2 cellular contexts compared by ENCODE assay signal in the genomic region with DNA sequence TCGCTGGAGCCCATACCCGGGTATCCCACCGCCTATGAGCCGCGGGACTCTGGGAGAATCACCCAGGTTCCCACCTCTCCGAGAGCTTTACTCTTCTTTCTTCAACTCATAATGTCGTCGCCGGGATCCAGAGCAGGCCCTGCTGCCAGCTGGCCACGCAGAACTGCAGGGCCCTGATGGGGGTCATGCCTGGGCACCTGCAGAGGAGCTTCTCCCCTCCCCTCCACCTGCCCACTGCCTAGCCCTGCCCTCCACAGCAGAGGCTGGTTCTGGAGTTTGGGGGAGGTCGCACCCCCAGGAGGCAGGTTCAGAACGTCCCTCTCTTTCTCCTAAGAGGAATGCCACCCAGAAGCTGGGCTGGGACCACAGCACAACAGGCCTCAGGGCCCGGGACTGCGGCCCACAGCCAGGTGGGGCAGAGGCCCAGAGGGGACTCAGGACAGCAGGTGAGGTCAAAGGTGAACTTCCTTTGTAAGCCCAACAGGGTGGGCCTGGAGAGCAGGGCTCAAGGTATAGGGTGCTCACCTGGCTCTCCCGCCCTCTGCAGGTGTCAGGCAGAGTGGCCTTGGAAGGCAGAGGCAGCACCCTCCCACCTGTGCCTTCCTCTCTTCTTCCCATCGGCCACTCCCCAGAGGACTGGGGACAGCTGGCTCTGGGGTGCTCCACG.
TF ChIP-seq lines count a peak whose summit lies in the region.

No MANE protein-coding gene starts in this region.

TF ChIP-seq in IMR-90, 13 proteins besides CTCF, POLR2A, EP300 and RAD21:
- TF ChIP-seq, protein P1, sequence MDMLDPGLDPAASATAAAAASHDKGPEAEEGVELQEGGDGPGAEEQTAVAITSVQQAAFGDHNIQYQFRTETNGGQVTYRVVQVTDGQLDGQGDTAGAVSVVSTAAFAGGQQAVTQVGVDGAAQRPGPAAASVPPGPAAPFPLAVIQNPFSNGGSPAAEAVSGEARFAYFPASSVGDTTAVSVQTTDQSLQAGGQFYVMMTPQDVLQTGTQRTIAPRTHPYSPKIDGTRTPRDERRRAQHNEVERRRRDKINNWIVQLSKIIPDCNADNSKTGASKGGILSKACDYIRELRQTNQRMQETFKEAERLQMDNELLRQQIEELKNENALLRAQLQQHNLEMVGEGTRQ (IDR thresholded peaks at IDR 0.05; ENCODE audit: low read depth, low read length), result no peak
- TF ChIP-seq MAFK (IDR thresholded peaks at IDR 0.05; ENCODE audit: low read depth, low read length), result no peak

TF ChIP-seq in K562, 482 proteins besides CTCF, POLR2A, EP300 and RAD21:
- TF ChIP-seq, protein P2, sequence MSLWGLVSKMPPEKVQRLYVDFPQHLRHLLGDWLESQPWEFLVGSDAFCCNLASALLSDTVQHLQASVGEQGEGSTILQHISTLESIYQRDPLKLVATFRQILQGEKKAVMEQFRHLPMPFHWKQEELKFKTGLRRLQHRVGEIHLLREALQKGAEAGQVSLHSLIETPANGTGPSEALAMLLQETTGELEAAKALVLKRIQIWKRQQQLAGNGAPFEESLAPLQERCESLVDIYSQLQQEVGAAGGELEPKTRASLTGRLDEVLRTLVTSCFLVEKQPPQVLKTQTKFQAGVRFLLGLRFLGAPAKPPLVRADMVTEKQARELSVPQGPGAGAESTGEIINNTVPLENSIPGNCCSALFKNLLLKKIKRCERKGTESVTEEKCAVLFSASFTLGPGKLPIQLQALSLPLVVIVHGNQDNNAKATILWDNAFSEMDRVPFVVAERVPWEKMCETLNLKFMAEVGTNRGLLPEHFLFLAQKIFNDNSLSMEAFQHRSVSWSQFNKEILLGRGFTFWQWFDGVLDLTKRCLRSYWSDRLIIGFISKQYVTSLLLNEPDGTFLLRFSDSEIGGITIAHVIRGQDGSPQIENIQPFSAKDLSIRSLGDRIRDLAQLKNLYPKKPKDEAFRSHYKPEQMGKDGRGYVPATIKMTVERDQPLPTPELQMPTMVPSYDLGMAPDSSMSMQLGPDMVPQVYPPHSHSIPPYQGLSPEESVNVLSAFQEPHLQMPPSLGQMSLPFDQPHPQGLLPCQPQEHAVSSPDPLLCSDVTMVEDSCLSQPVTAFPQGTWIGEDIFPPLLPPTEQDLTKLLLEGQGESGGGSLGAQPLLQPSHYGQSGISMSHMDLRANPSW (CRISPR knock-in tag; IDR thresholded peaks at IDR 0.05), result no peak
- TF ChIP-seq RBFOX2 (IDR thresholded peaks at IDR 0.05; ENCODE audit: low read depth, low read length), result 0 out of 2 replicates have a peak, but pooled peaks have one; percentile 23
